Comparison of ENCODE assay signal across 12 cellular contexts in the genomic region with DNA sequence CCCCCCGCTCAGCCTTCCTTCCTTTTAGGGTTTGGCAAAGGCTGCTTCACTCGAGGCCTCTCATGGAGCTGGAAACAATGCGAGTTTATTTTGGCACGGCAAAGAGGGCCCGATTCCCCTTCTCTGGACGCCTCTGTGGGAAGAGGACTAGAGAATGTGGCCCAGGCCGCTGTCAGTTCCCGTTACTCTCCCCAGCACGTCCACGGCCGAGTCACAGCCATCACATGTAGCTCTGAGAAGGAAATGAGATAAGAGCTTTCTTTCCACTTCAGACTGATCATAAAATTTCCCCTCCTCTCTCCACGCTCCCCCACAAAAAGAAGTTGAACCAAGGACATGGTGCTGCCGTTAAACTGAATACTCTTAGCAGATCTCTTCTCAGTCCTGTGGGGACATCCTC.
A peak's percentile ranks its signal among the peaks of the same experiment; 100 is the strongest.
DNase-seq lines count a peak whose midpoint lies in the region; ATAC-seq and TF ChIP-seq lines count a peak whose summit lies in the region.
"Had no signal": no experiment of that assay in that cellular context is flagged by ENCODE, and none has a peak within 500 bp of the region (broad histone marks: within the 10 kb centered on the region; RNA-seq: fewer than 3 reads in every experiment).

No MANE protein-coding gene starts in this region.

- TF ChIP-seq CTCF in Loucy (conservative IDR thresholded peaks at IDR 0.05; ENCODE audit: low read length) (no peak), coronary artery (IDR thresholded peaks at IDR 0.05) (no peak), right lobe of liver (IDR thresholded peaks at IDR 0.05) (no peak)

- peak overlapping the region; percentile 68 to 88 for H3K27ac ChIP-seq in coronary artery
- peak overlapping the region in 2 of 3 donors; percentile 45 to 67 for H3K27ac ChIP-seq in right lobe of liver
- H3K27ac ChIP-seq in stomach smooth muscle (ENCODE audit: low read length) = peak overlapping the region; percentile 82
- H3K27ac ChIP-seq: SK-N-MC had no signal

- DNase-seq in coronary artery (ENCODE audit: low spot score) (peak; percentile 85), right lobe of liver (peak in 1 of 3 donors; percentile 73), NCI-H2171 treated with DMSO at 0.1 percent for 48 hours (lab: John Stamatoyannopoulos, UW) (no peak), activated gamma-delta T cell treated with Interleukin-2 at 50 U/mL for 16 hours (no peak), DMS79 (lab: John Stamatoyannopoulos, UW) (no peak)
- DNase-seq: activated T-cell treated with anti-CD3 and anti-CD28 coated beads, Interleukin-2, amount 50 U/mL, for 1 hour; NCI-H1930 had no signal

- peak overlapping the region; percentile 66 for H3K4me2 ChIP-seq in Loucy (ENCODE audit: low read depth, low read length, poor library complexity, severe bottlenecking)

- no peaks in the 10 kb centered on the region for H3K9me3 ChIP-seq in Loucy (ENCODE audit: insufficient read depth, low read depth, low read length)
- no peaks in the 10 kb centered on the region for H3K9me3 ChIP-seq in right lobe of liver
- H3K9me3 ChIP-seq in stomach smooth muscle (ENCODE audit: control insufficient read depth in 2 of 2, low read length in 2 of 2) = no peaks in the 10 kb centered on the region

- H3K9ac ChIP-seq in Loucy (ENCODE audit: low read depth, low read length, poor library complexity, severe bottlenecking) (peak overlapping the region; percentile 50), stomach smooth muscle (ENCODE audit: low read length in 2 of 2) (peak overlapping the region; percentile 16 to 62)

- 57% methylated on average over 12 of the region's 13 CpGs for WGBS in right lobe of liver (ENCODE audit: insufficient coverage, low coverage, low lambda C conversion rate, missing lambda C conversion rate)

- no peaks in the 10 kb centered on the region for H3K79me2 ChIP-seq in Loucy (ENCODE audit: insufficient read depth, low read length)

- H3F3A ChIP-seq in Loucy (ENCODE audit: low read depth) = no peaks in the 10 kb centered on the region; the same call in 1 of the 2 replicates

- H3K36me3 ChIP-seq in Loucy (ENCODE audit: insufficient read depth, low read length) (no peaks in the 10 kb centered on the region), right lobe of liver (no peaks in the 10 kb centered on the region), stomach smooth muscle (ENCODE audit: control insufficient read depth in 2 of 2, insufficient read depth in 2 of 2, low read length in 2 of 2) (no peaks in the 10 kb centered on the region)

- no peak for TF ChIP-seq POLR2A in right lobe of liver (IDR thresholded peaks at IDR 0.05)

- H3K4me1 ChIP-seq in Loucy (ENCODE audit: insufficient read depth, low read length, poor library complexity, severe bottlenecking) = peaks cover 49% of the 10 kb centered on the region
- no peaks in the 10 kb centered on the region for H3K4me1 ChIP-seq in right lobe of liver
- peaks cover 68% of the 10 kb centered on the region for H3K4me1 ChIP-seq in stomach smooth muscle (ENCODE audit: control insufficient read depth, insufficient read depth, low read length)

- no peaks in the 10 kb centered on the region for H4K20me1 ChIP-seq in Loucy (ENCODE audit: insufficient read depth, low read length, poor library complexity, severe bottlenecking)

- intact Hi-C loops in right lobe of liver (cut with DNase I) = no loop called here

- no peaks in the 10 kb centered on the region for H3K9me2 ChIP-seq in Loucy (replicated peaks; ENCODE audit: low read depth, low read length)

- H3K4me3 ChIP-seq in Loucy (ENCODE audit: low read length, poor library complexity, severe bottlenecking) = peak overlapping the region; percentile 45
- H3K4me3 ChIP-seq in coronary artery = peak overlapping the region; percentile 0
- no peak overlapping the region for H3K4me3 ChIP-seq in right lobe of liver
- H3K4me3 ChIP-seq in stomach smooth muscle (ENCODE audit: low read length in 2 of 2) = peak overlapping the region in 1 of 2 donors; percentile 40
- H3K4me3 ChIP-seq: SK-N-MC had no signal

- H2AFZ ChIP-seq in Loucy (ENCODE audit: low read length) = peak overlapping the region; percentile 25

- ATAC-seq in right lobe of liver = peak; percentile 55 to 90 (median 80)
- no peak for ATAC-seq in GM18858 (IDR thresholded peaks at IDR 0.05; ENCODE audit: unreplicated experiment)
- ATAC-seq: stimulated activated memory B cell treated with anti-CD40 and anti-IgM and Interleukin-4, amounts not matched to agents 10 μg/mL and 1 μg/mL and 100 μg/mL, for 72 hours had no signal

- H3K27me3 ChIP-seq in Loucy (ENCODE audit: insufficient read depth, low read length, poor library complexity, severe bottlenecking) = no peaks in the 10 kb centered on the region
- no peaks in the 10 kb centered on the region for H3K27me3 ChIP-seq in right lobe of liver
- H3K27me3 ChIP-seq in stomach smooth muscle (ENCODE audit: control insufficient read depth in 1 of 2, insufficient read depth in 2 of 2, low read length in 2 of 2) = no peaks in the 10 kb centered on the region

Comparison
In these comparisons a context has a peak if more than half of its experiments do, and no peak if none do; other contexts are left out.
1. H3K4me3 ChIP-seq: peak in Loucy (single experiment) and coronary artery (single experiment); none in right lobe of liver (0 of 3).
2. Peak in every context shown above with its lines, with median percentiles within 50 percentile points of each other: H3K27ac ChIP-seq.